9 cellular contexts compared by ENCODE assay signal in genomic region chr9:114366334-114367128, GRCh38. TPM values are rescaled to one million over a fixed set of nuclear protein-coding genes. Genes with fewer than 3 reads are reported as not detected.
DNase-seq lines count a peak whose midpoint lies in the region; ATAC-seq and TF ChIP-seq lines count a peak whose summit lies in the region.
"Had no signal": no experiment of that assay in that cellular context is flagged by ENCODE, and none has a peak within 500 bp of the region (broad histone marks: within the 10 kb centered on the region; RNA-seq: fewer than 3 reads in every experiment).

No MANE protein-coding gene starts in this region.

- H3K4me3 Mint-ChIP-seq in activated T-cell treated with anti-CD3 and anti-CD28 coated beads, Interleukin-2, amount 50 U/mL, for 24 hours, result peak overlapping the region; percentile 21
- H3K4me3 Mint-ChIP-seq in stimulated activated memory B cell treated with anti-CD40 and anti-IgM and Interleukin-4, amounts not matched to agents 10 μg/mL and 1 μg/mL and 100 μg/mL, for 72 hours, result peak overlapping the region; percentile 64
- no peak overlapping the region for H3K4me3 Mint-ChIP-seq in WTC11

- H3K4me1 Mint-ChIP-seq in activated T-cell treated with anti-CD3 and anti-CD28 coated beads, Interleukin-2, amount 50 U/mL, for 24 hours (ENCODE audit: low read depth), result peaks cover 88% of the 10 kb centered on the region
- H3K4me1 Mint-ChIP-seq in stimulated activated memory B cell treated with anti-CD40 and anti-IgM and Interleukin-4, amounts not matched to agents 10 μg/mL and 1 μg/mL and 100 μg/mL, for 72 hours, result peaks cover 84% of the 10 kb centered on the region
- H3K4me1 Mint-ChIP-seq in WTC11, result peaks cover 34% of the 10 kb centered on the region

- H3K27ac Mint-ChIP-seq in activated T-cell treated with anti-CD3 and anti-CD28 coated beads, Interleukin-2, amount 50 U/mL, for 24 hours, result peak overlapping the region; percentile 92
- H3K27ac Mint-ChIP-seq in stimulated activated memory B cell treated with anti-CD40 and anti-IgM and Interleukin-4, amounts not matched to agents 10 μg/mL and 1 μg/mL and 100 μg/mL, for 72 hours, result peak overlapping the region; percentile 59
- H3K27ac Mint-ChIP-seq in WTC11, result no peak overlapping the region

- no peaks in the 10 kb centered on the region for H3K9me3 Mint-ChIP-seq in activated T-cell treated with anti-CD3 and anti-CD28 coated beads, Interleukin-2, amount 50 U/mL, for 24 hours
- H3K9me3 Mint-ChIP-seq in stimulated activated memory B cell treated with anti-CD40 and anti-IgM and Interleukin-4, amounts not matched to agents 10 μg/mL and 1 μg/mL and 100 μg/mL, for 72 hours, result peaks cover 7% of the 10 kb centered on the region
- H3K9me3 Mint-ChIP-seq in WTC11, result no peaks in the 10 kb centered on the region

- POLR2A ChIA-PET in WTC11 (lab: Charles Lee), result no interaction called here

- ATAC-seq in HG02973 (IDR thresholded peaks at IDR 0.05; ENCODE audit: unreplicated experiment) (peak; percentile 50), WTC11 (no peak)
- peak; percentile 78 for ATAC-seq in stimulated activated memory B cell treated with anti-CD40 and anti-IgM and Interleukin-4, amounts not matched to agents 10 μg/mL and 1 μg/mL and 100 μg/mL, for 72 hours
- ATAC-seq: body of pancreas had no signal

- no peak overlapping the region for H3K4me3 ChIP-seq in epithelial cell of proximal tubule (ENCODE audit: low read depth, low read length)
- H3K4me3 ChIP-seq: body of pancreas had no signal

- CTCF ChIA-PET in WTC11 (lab: Charles Lee), result no interaction called here

- H3K36me3 Mint-ChIP-seq in activated T-cell treated with anti-CD3 and anti-CD28 coated beads, Interleukin-2, amount 50 U/mL, for 24 hours (ENCODE audit: low read depth), result peaks cover 93% of the 10 kb centered on the region
- H3K36me3 Mint-ChIP-seq in stimulated activated memory B cell treated with anti-CD40 and anti-IgM and Interleukin-4, amounts not matched to agents 10 μg/mL and 1 μg/mL and 100 μg/mL, for 72 hours, result peaks cover 68% of the 10 kb centered on the region
- peaks cover 21% of the 10 kb centered on the region for H3K36me3 Mint-ChIP-seq in WTC11

- TF ChIP-seq CTCF in epithelial cell of proximal tubule (conservative IDR thresholded peaks at IDR 0.05; ENCODE audit: low read depth, low read length), result no peak
- no peak for TF ChIP-seq CTCF in WTC11 (IDR thresholded peaks at IDR 0.05)

- DNase-seq in activated T-cell treated with anti-CD3 and anti-CD28 coated beads, Interleukin-2, amount 50 U/mL, for 24 hours, result no peak
- no peak for DNase-seq in activated T-cell treated with anti-CD3 and anti-CD28 coated beads, Interleukin-2, amount 50 U/mL, for 48 hours
- DNase-seq in RPMI7951 (ENCODE audit: low read depth) (peak; percentile 87), epithelial cell of proximal tubule (ENCODE audit: low read depth) (peak; percentile 85), activated gamma-delta T cell treated with Interleukin-2 at 50 U/mL for 16 hours (no peak), WTC11 (ENCODE audit: low spot score) (no peak)

- no peaks in the 10 kb centered on the region for H3K27me3 Mint-ChIP-seq in activated T-cell treated with anti-CD3 and anti-CD28 coated beads, Interleukin-2, amount 50 U/mL, for 24 hours
- H3K27me3 Mint-ChIP-seq in stimulated activated memory B cell treated with anti-CD40 and anti-IgM and Interleukin-4, amounts not matched to agents 10 μg/mL and 1 μg/mL and 100 μg/mL, for 72 hours, result no peaks in the 10 kb centered on the region
- no peaks in the 10 kb centered on the region for H3K27me3 Mint-ChIP-seq in WTC11 (ENCODE audit: low read depth)

TF ChIP-seq in WTC11, 78 proteins besides CTCF, POLR2A, EP300 and RAD21:
- TF ChIP-seq IRF2 (CRISPR knock-in tag; IDR thresholded peaks at IDR 0.05; ENCODE audit: borderline replicate concordance, low read depth) (no peak), GRHL2 (CRISPR knock-in tag; IDR thresholded peaks at IDR 0.05; ENCODE audit: insufficient replicate concordance, severe bottlenecking) (no peak), NR3C1 (CRISPR knock-in tag; conservative IDR thresholded peaks at IDR 0.05; ENCODE audit: low read depth) (no peak), SOX15 (CRISPR knock-in tag; IDR thresholded peaks at IDR 0.05) (no peak), ATF3 (CRISPR knock-in tag; conservative IDR thresholded peaks at IDR 0.05) (no peak), OVOL2 (CRISPR knock-in tag; IDR thresholded peaks at IDR 0.05; ENCODE audit: borderline replicate concordance) (no peak), FOXK1 (CRISPR knock-in tag; IDR thresholded peaks at IDR 0.05) (no peak), ELF4 (CRISPR knock-in tag; IDR thresholded peaks at IDR 0.05; ENCODE audit: low read depth) (no peak), PRRX2 (CRISPR knock-in tag; IDR thresholded peaks at IDR 0.05) (no peak), ATF1 (CRISPR knock-in tag; IDR thresholded peaks at IDR 0.05) (no peak), CBFB (CRISPR knock-in tag; IDR thresholded peaks at IDR 0.05; ENCODE audit: low read depth) (no peak), TCF7 (CRISPR knock-in tag; IDR thresholded peaks at IDR 0.05; ENCODE audit: low read depth) (no peak), NFE2L1 (CRISPR knock-in tag; IDR thresholded peaks at IDR 0.05) (no peak), ZNF263 (CRISPR knock-in tag; IDR thresholded peaks at IDR 0.05; ENCODE audit: low read depth) (no peak), SP1 (CRISPR knock-in tag; conservative IDR thresholded peaks at IDR 0.05) (no peak), E2F1 (CRISPR knock-in tag; IDR thresholded peaks at IDR 0.05) (no peak), ETV6 (CRISPR knock-in tag; IDR thresholded peaks at IDR 0.05) (no peak), TEAD4 (CRISPR knock-in tag; IDR thresholded peaks at IDR 0.05) (no peak), HMGA2 (CRISPR knock-in tag; IDR thresholded peaks at IDR 0.05) (no peak)

RNA-seq across cellular contexts. Expression of gene AKNA, which starts 21.3 kb away (rescaled TPM):
- 2.9 and 4.2 TPM in 2 replicates for total RNA-seq in RPMI7951 (2014; rRNA removed; shearing (Covaris generic))
- 14.6 and 20.4 TPM in 2 replicates for total RNA-seq in epithelial cell of proximal tubule
- 26.0 to 29.3 TPM (median 27.5 TPM) in 3 replicates for total RNA-seq in WTC11 (2021)

RNA-seq across cellular contexts. Expression of gene ORM2, which starts 36.9 kb away (rescaled TPM):
- not detected in 2 replicates for total RNA-seq in RPMI7951 (2014; rRNA removed; shearing (Covaris generic))
- total RNA-seq in epithelial cell of proximal tubule (not detected in 2 replicates), WTC11 (2021) (0.73 to 1.6 TPM (median 1.0 TPM) in 3 replicates)
- total RNA-seq: body of pancreas had no signal

RNA-seq across cellular contexts. Expression of gene ORM1, which starts 43.6 kb away (rescaled TPM):
- not detected in 2 replicates for total RNA-seq in RPMI7951 (2014; rRNA removed; shearing (Covaris generic))
- total RNA-seq in epithelial cell of proximal tubule, result not detected in 2 replicates
- 3.9 to 7.2 TPM (median 5.4 TPM) in 3 replicates for total RNA-seq in WTC11 (2021)

Comparison
In these comparisons a context has a peak if more than half of its experiments do, and no peak if none do; other contexts are left out.
1. DNase-seq: peak in RPMI7951 (single experiment) and epithelial cell of proximal tubule (single experiment); none in activated T-cell treated with anti-CD3 and anti-CD28 coated beads, Interleukin-2, amount 50 U/mL, for 24 hours (single experiment), activated T-cell treated with anti-CD3 and anti-CD28 coated beads, Interleukin-2, amount 50 U/mL, for 48 hours (0 of 2), activated gamma-delta T cell treated with Interleukin-2 at 50 U/mL for 16 hours (single experiment) and WTC11 (single experiment).